Comparison of ENCODE assay signal across 13 cellular contexts in genomic region chr6:139402935-139403386, GRCh38. TPM values are rescaled to one million over a fixed set of nuclear protein-coding genes. Genes with fewer than 3 reads are reported as not detected.
A peak's percentile ranks its signal among the peaks of the same experiment; 100 is the strongest.
DNase-seq lines count a peak whose midpoint lies in the region; ATAC-seq and TF ChIP-seq lines count a peak whose summit lies in the region.
"Had no signal": no experiment of that assay in that cellular context is flagged by ENCODE, and none has a peak within 500 bp of the region (broad histone marks: within the 10 kb centered on the region; RNA-seq: fewer than 3 reads in every experiment).

No MANE protein-coding gene starts in this region.

- WGBS in suprapubic skin, result 80% methylated on average over 7 of the region's 7 CpGs

- DNase-seq in HK-2 (ENCODE audit: unreplicated experiment), result peak; percentile 73
- DNase-seq in dedifferentiated amniotic fluid mesenchymal stem cell (ENCODE audit: extremely low spot score), result peak; percentile 79
- DNase-seq in iris pigment epithelial cell (ENCODE audit: low read depth), result peak; percentile 80
- no peak for DNase-seq in suprapubic skin (ENCODE audit: low spot score in 2 of 2)
- no peak for DNase-seq in UCSD-AML1 (lab: John Stamatoyannopoulos, UW; ENCODE audit: unreplicated experiment)
- no peak for DNase-seq in activated CD4-positive, alpha-beta T cell treated with anti-CD3 and anti-CD28 coated beads, Interleukin-2, amount 50 U/mL, for 48 hours
- DNase-seq in G401 (ENCODE audit: low spot score), result no peak
- DNase-seq: activated CD8-positive, alpha-beta memory T cell treated with anti-CD3 and anti-CD28 coated beads, Interleukin-2, amount 10 ng/mL, durations not matched to agents 7 days and 5 days; foreskin melanocyte; NCI-H187 treated with DMSO at 0.1 percent for 48 hours; T-helper 9 cell had no signal

- TF ChIP-seq CTCF in suprapubic skin (IDR thresholded peaks at IDR 0.05), result no peak

- in situ Hi-C loops in G401 (cut with HindIII; ENCODE audit: low sequenced_read_pairs), result no loop called here

- H3K36me3 ChIP-seq in suprapubic skin, result no peaks in the 10 kb centered on the region
- H3K36me3 ChIP-seq: adrenal gland had no signal

- TF ChIP-seq POLR2A in suprapubic skin (IDR thresholded peaks at IDR 0.05), result no peak

- H3K27ac ChIP-seq in suprapubic skin, result peak overlapping the region; percentile 45

- H3K4me3 ChIP-seq in suprapubic skin, result no peak overlapping the region
- H3K4me3 ChIP-seq: adrenal gland had no signal

- TF ChIP-seq EP300 in suprapubic skin (IDR thresholded peaks at IDR 0.05), result no peak

- H3K9me3 ChIP-seq in suprapubic skin, result no peaks in the 10 kb centered on the region
- H3K9me3 ChIP-seq: adrenal gland had no signal

- no peaks in the 10 kb centered on the region for H3K27me3 ChIP-seq in suprapubic skin
- H3K27me3 ChIP-seq: adrenal gland had no signal

- H3K4me1 ChIP-seq in suprapubic skin, result peaks cover 12% of the 10 kb centered on the region
- H3K4me1 ChIP-seq: adrenal gland had no signal

- ATAC-seq in GM19324 (IDR thresholded peaks at IDR 0.05; ENCODE audit: low FRiP score, unreplicated experiment), result no peak
- ATAC-seq: activated CD8-positive, alpha-beta memory T cell treated with anti-CD3 and anti-CD28 coated beads, Interleukin-2, amount 10 ng/mL, durations not matched to agents 7 days and 5 days had no signal

RNA-seq across cellular contexts. Expression of gene CITED2, which starts 28.5 kb away (rescaled TPM):
- total RNA-seq in suprapubic skin, result 100 to 1,000 TPM; 167 to 239 (median 206) TPM
- total RNA-seq in G401 (2014; rRNA removed; shearing (Covaris generic)), result 237 and 287 TPM in 2 replicates

Comparison
In these comparisons a context has a peak if more than half of its experiments do, and no peak if none do; other contexts are left out.
1. DNase-seq: peak in HK-2 (single experiment), dedifferentiated amniotic fluid mesenchymal stem cell (single experiment) and iris pigment epithelial cell (single experiment); none in suprapubic skin (0 of 2), UCSD-AML1 (single experiment), activated CD4-positive, alpha-beta T cell treated with anti-CD3 and anti-CD28 coated beads, Interleukin-2, amount 50 U/mL, for 48 hours (0 of 2) and G401 (single experiment).